14 cellular contexts compared by ENCODE assay signal in genomic region chr7:2819161-2819953, GRCh38. TPM values are rescaled to one million over a fixed set of nuclear protein-coding genes. Genes with fewer than 3 reads are reported as not detected.
DNase-seq lines count a peak whose midpoint lies in the region; ATAC-seq and TF ChIP-seq lines count a peak whose summit lies in the region.
"Had no signal": no experiment of that assay in that cellular context is flagged by ENCODE, and none has a peak within 500 bp of the region (broad histone marks: within the 10 kb centered on the region; RNA-seq: fewer than 3 reads in every experiment).

No MANE protein-coding gene starts in this region.

- no peaks in the 10 kb centered on the region for H3K27me3 ChIP-seq in spleen (replicated peaks in 1 of 7)
- H3K27me3 ChIP-seq: SJCRH30 had no signal

- H3K27ac Mint-ChIP-seq in activated T-cell treated with anti-CD3 and anti-CD28 coated beads, Interleukin-2, amount 50 U/mL, for 72 hours: peak overlapping the region; percentile 14
- no peak overlapping the region for H3K27ac Mint-ChIP-seq in activated T-cell treated with anti-CD3 and anti-CD28 coated beads, Interleukin-2, amount 50 U/mL, for 24 hours
- peak overlapping the region; percentile 99 for H3K27ac Mint-ChIP-seq in stimulated activated memory B cell treated with anti-CD40 and anti-IgM and Interleukin-4, amounts not matched to agents 10 μg/mL and 1 μg/mL and 100 μg/mL, for 72 hours

- H3K4me3 ChIP-seq in spleen: no peak overlapping the region
- H3K4me3 ChIP-seq: SJCRH30, skin epidermis had no signal

- no peaks in the 10 kb centered on the region for H3K9me3 ChIP-seq in spleen
- H3K9me3 ChIP-seq: SJCRH30 had no signal

- no peak for TF ChIP-seq CTCF in spleen (IDR thresholded peaks at IDR 0.05 in 8 of 11, conservative IDR thresholded peaks at IDR 0.05 in 3 of 11)

- no peak for TF ChIP-seq POLR2A in spleen (IDR thresholded peaks at IDR 0.05)

- H3K27ac ChIP-seq in epithelial cell of prostate: peak overlapping the region; percentile 97
- H3K27ac ChIP-seq in spleen: peak overlapping the region in 2 of 8 donors; percentile 59 to 75
- H3K27ac ChIP-seq: SJCRH30 had no signal

- H3K36me3 ChIP-seq in spleen: peaks cover 0 to 1% (median 0%) of the 10 kb centered on the region in 6 donors
- H3K36me3 ChIP-seq: SJCRH30 had no signal

- ATAC-seq in activated T-cell treated with anti-CD3 and anti-CD28 coated beads, Interleukin-2, amount 50 U/mL, for 72 hours (replicated peaks in 1 of 2): peak; percentile 65 to 78
- ATAC-seq in HG03175 (IDR thresholded peaks at IDR 0.05; ENCODE audit: unreplicated experiment): peak; percentile 35
- no peak for ATAC-seq in stimulated activated memory B cell treated with anti-CD40 and anti-IgM and Interleukin-4, amounts not matched to agents 10 μg/mL and 1 μg/mL and 100 μg/mL, for 72 hours

- intact Hi-C loops in spleen (cut with DNase I; ENCODE audit: low total_unique reads): no loop called here

- no peaks in the 10 kb centered on the region for H3K9me3 Mint-ChIP-seq in activated T-cell treated with anti-CD3 and anti-CD28 coated beads, Interleukin-2, amount 50 U/mL, for 72 hours
- no peaks in the 10 kb centered on the region for H3K9me3 Mint-ChIP-seq in activated T-cell treated with anti-CD3 and anti-CD28 coated beads, Interleukin-2, amount 50 U/mL, for 24 hours
- no peaks in the 10 kb centered on the region for H3K9me3 Mint-ChIP-seq in stimulated activated memory B cell treated with anti-CD40 and anti-IgM and Interleukin-4, amounts not matched to agents 10 μg/mL and 1 μg/mL and 100 μg/mL, for 72 hours
- H3K9me3 Mint-ChIP-seq: dendritic cell treated with granulocyte-macrophage colony-stimulating factor and Interleukin-4, amounts not matched to agents 40 ng/mL and 50 ng/mL, for 4 days had no signal

- H3K4me3 Mint-ChIP-seq in activated T-cell treated with anti-CD3 and anti-CD28 coated beads, Interleukin-2, amount 50 U/mL, for 72 hours: peak overlapping the region; percentile 39 to 71
- H3K4me3 Mint-ChIP-seq in activated T-cell treated with anti-CD3 and anti-CD28 coated beads, Interleukin-2, amount 50 U/mL, for 24 hours: no peak overlapping the region
- peak overlapping the region; percentile 28 for H3K4me3 Mint-ChIP-seq in stimulated activated memory B cell treated with anti-CD40 and anti-IgM and Interleukin-4, amounts not matched to agents 10 μg/mL and 1 μg/mL and 100 μg/mL, for 72 hours
- H3K4me3 Mint-ChIP-seq: dendritic cell treated with granulocyte-macrophage colony-stimulating factor and Interleukin-4, amounts not matched to agents 40 ng/mL and 50 ng/mL, for 4 days had no signal

- DNase-seq in activated T-cell treated with anti-CD3 and anti-CD28 coated beads, Interleukin-2, amount 50 U/mL, for 72 hours: peak in 1 of 2 donors; percentile 12
- no peak for DNase-seq in activated T-cell treated with anti-CD3 and anti-CD28 coated beads, Interleukin-2, amount 50 U/mL, for 24 hours
- DNase-seq in epithelial cell of prostate (ENCODE audit: low read depth, low spot score): no peak
- DNase-seq in Ammon's horn (ENCODE audit: low spot score): no peak
- no peak for DNase-seq in stimulated activated CD4-positive, alpha-beta T cell treated with anti-CD3 and anti-CD28 coated beads, Interleukin-4, amount 100 ng/mL, for 4 hours
- DNase-seq in spleen: no peak
- DNase-seq: activated naive CD4-positive, alpha-beta T cell treated with anti-CD3 and anti-CD28 coated beads, Interleukin-2, amount 50 U/mL, for 16 hours; DMS53; NCI-H345; SJCRH30 had no signal

- no peaks in the 10 kb centered on the region for H3K27me3 Mint-ChIP-seq in activated T-cell treated with anti-CD3 and anti-CD28 coated beads, Interleukin-2, amount 50 U/mL, for 72 hours (ENCODE audit: low read depth)
- no peaks in the 10 kb centered on the region for H3K27me3 Mint-ChIP-seq in activated T-cell treated with anti-CD3 and anti-CD28 coated beads, Interleukin-2, amount 50 U/mL, for 24 hours
- no peaks in the 10 kb centered on the region for H3K27me3 Mint-ChIP-seq in stimulated activated memory B cell treated with anti-CD40 and anti-IgM and Interleukin-4, amounts not matched to agents 10 μg/mL and 1 μg/mL and 100 μg/mL, for 72 hours
- H3K27me3 Mint-ChIP-seq: dendritic cell treated with granulocyte-macrophage colony-stimulating factor and Interleukin-4, amounts not matched to agents 40 ng/mL and 50 ng/mL, for 4 days had no signal

- H3K4me1 Mint-ChIP-seq in activated T-cell treated with anti-CD3 and anti-CD28 coated beads, Interleukin-2, amount 50 U/mL, for 72 hours (ENCODE audit: low read depth): peaks cover 56% of the 10 kb centered on the region
- H3K4me1 Mint-ChIP-seq in activated T-cell treated with anti-CD3 and anti-CD28 coated beads, Interleukin-2, amount 50 U/mL, for 24 hours (ENCODE audit: low read depth): peaks cover 37% of the 10 kb centered on the region
- H3K4me1 Mint-ChIP-seq in stimulated activated memory B cell treated with anti-CD40 and anti-IgM and Interleukin-4, amounts not matched to agents 10 μg/mL and 1 μg/mL and 100 μg/mL, for 72 hours: peaks cover 93% of the 10 kb centered on the region

- peaks cover 33 to 79% (median 50%) of the 10 kb centered on the region in 6 donors for H3K4me1 ChIP-seq in spleen

- 86 to 96% (median 89%) methylated on average over 15 of the region's 15 CpGs for WGBS in spleen, 5 donors

- peaks cover 0 to 4% of the 10 kb centered on the region in 2 donors for H3K36me3 Mint-ChIP-seq in activated T-cell treated with anti-CD3 and anti-CD28 coated beads, Interleukin-2, amount 50 U/mL, for 72 hours (ENCODE audit: insufficient read depth in 2 of 2)
- no peaks in the 10 kb centered on the region for H3K36me3 Mint-ChIP-seq in activated T-cell treated with anti-CD3 and anti-CD28 coated beads, Interleukin-2, amount 50 U/mL, for 24 hours (ENCODE audit: low read depth)
- peaks cover 36% of the 10 kb centered on the region for H3K36me3 Mint-ChIP-seq in stimulated activated memory B cell treated with anti-CD40 and anti-IgM and Interleukin-4, amounts not matched to agents 10 μg/mL and 1 μg/mL and 100 μg/mL, for 72 hours

RNA-seq across cellular contexts. Expression of gene GNA12, which starts 24.8 kb away (rescaled TPM):
- 10 to 100 TPM; 37.0 to 46.6 TPM for total RNA-seq in activated T-cell treated with anti-CD3 and anti-CD28 coated beads, Interleukin-2, amount 50 U/mL, for 72 hours
- total RNA-seq in spleen: 10 to 100 TPM; 31.7 to 64.2 (median 39.6) TPM
- 10 to 100 TPM; 12.3 to 25.2 (median 12.8) TPM for polyA plus RNA-seq in spleen
